1 cellular context compared by ENCODE assay signal in the genomic region with DNA sequence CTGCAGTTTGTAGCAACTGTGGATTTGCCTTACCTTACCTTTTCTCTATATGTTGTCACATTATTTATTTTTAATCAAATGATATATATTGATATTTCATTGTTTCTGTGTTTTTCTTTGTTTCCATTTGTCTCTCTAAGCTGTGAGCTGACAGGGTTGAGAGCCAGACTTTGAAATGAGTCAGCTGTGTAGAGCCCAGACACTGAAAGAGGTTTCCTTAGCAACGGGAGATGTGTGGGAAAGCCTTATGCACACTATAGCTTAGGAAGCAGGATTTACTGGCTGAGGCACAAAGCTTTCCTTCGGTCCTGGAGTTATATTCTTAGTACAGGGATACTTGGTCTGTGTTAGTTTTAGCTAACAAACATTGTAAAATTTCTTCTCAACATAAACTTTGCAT.
TF ChIP-seq lines count a peak whose summit lies in the region.

No MANE protein-coding gene starts in this region.

TF ChIP-seq in H1, 55 proteins besides CTCF, POLR2A, EP300 and RAD21 (continued from another document):
- TF ChIP-seq JUN (IDR thresholded peaks at IDR 0.05; ENCODE audit: low read depth, low read length): no peak
